Comparison of ENCODE assay signal across 23 cellular contexts in genomic region chr6:79225718-79226117, GRCh38.
"Had no signal": no experiment of that assay in that cellular context is flagged by ENCODE, and none has a peak within 500 bp of the region (broad histone marks: within the 10 kb centered on the region; RNA-seq: fewer than 3 reads in every experiment).

No MANE protein-coding gene starts in this region.

- H3K4me1 Mint-ChIP-seq: activated CD4-positive, alpha-beta T cell treated with anti-CD3 and anti-CD28 coated beads, Interleukin-2, amount 10 ng/mL, durations not matched to agents 7 days and 5 days had no signal

- DNase-seq: activated CD4-positive, alpha-beta T cell treated with anti-CD3 and anti-CD28 coated beads, Interleukin-2, amount 10 ng/mL, durations not matched to agents 7 days and 5 days; activated CD8-positive, alpha-beta memory T cell treated with anti-CD3 and anti-CD28 coated beads for 24 hours; activated gamma-delta T cell treated with Interleukin-2 at 50 U/mL for 16 hours; activated T-cell treated with anti-CD3 and anti-CD28 coated beads, Interleukin-2, amount 50 U/mL, for 72 hours; amniotic stem cell; dermis blood vessel endothelial cell; effector memory CD4-positive, alpha-beta T cell; foreskin melanocyte; glutamatergic neuron; hypothalamus; kidney; left lung; stimulated activated naive CD8-positive, alpha-beta T cell treated with anti-CD3 and anti-CD28 coated beads, Interleukin-15, Interleukin-2, amounts not matched to agents 100 U/mL and 50 U/mL, for 24 hours; substantia nigra; T-cell; T1000; tibial artery had no signal

- H3K27ac ChIP-seq: left lung, right atrium auricular region, tibial artery had no signal

- H3K4me1 ChIP-seq: left lung had no signal

- H3K9me3 ChIP-seq: left lung, right atrium auricular region, tibial artery had no signal

- FAIRE-seq: endothelial cell of umbilical vein, kidney, urothelium cell line had no signal

- H3K9me3 Mint-ChIP-seq: activated CD4-positive, alpha-beta T cell treated with anti-CD3 and anti-CD28 coated beads, Interleukin-2, amount 10 ng/mL, durations not matched to agents 7 days and 5 days; activated naive CD4-positive, alpha-beta T cell treated with anti-CD3 and anti-CD28 coated beads, Interleukin-2, amount 50 U/mL, for 72 hours; activated T-cell treated with anti-CD3 and anti-CD28 coated beads, Interleukin-2, amount 50 U/mL, for 72 hours; T-cell had no signal

- H3K27me3 ChIP-seq: left lung, right atrium auricular region, tibial artery had no signal

- H3K4me3 Mint-ChIP-seq: activated CD4-positive, alpha-beta T cell treated with anti-CD3 and anti-CD28 coated beads, Interleukin-2, amount 10 ng/mL, durations not matched to agents 7 days and 5 days; activated T-cell treated with anti-CD3 and anti-CD28 coated beads, Interleukin-2, amount 50 U/mL, for 72 hours; T-cell had no signal

- H3K4me3 ChIP-seq: left lung, right atrium auricular region, tibial artery had no signal

- H3K27me3 Mint-ChIP-seq: activated CD4-positive, alpha-beta T cell treated with anti-CD3 and anti-CD28 coated beads, Interleukin-2, amount 10 ng/mL, durations not matched to agents 7 days and 5 days; progenitor cell of endocrine pancreas; T-cell had no signal

- H3K36me3 ChIP-seq: left lung, right atrium auricular region, tibial artery had no signal

- H3K27ac Mint-ChIP-seq: activated CD4-positive, alpha-beta T cell treated with anti-CD3 and anti-CD28 coated beads, Interleukin-2, amount 10 ng/mL, durations not matched to agents 7 days and 5 days; activated naive CD4-positive, alpha-beta T cell treated with anti-CD3 and anti-CD28 coated beads, Interleukin-2, amount 50 U/mL, for 72 hours; activated T-cell treated with anti-CD3 and anti-CD28 coated beads, Interleukin-2, amount 50 U/mL, for 72 hours; progenitor cell of endocrine pancreas; T-cell had no signal

- ATAC-seq: activated CD4-positive, CD25-positive, alpha-beta regulatory T cell treated with anti-CD3 and anti-CD28 coated beads, Interleukin-2, amount 50 U/mL, for 24 hours; activated naive CD4-positive, alpha-beta T cell treated with anti-CD3 and anti-CD28 coated beads, Interleukin-2, amount 50 U/mL, for 72 hours; activated T-cell treated with anti-CD3 and anti-CD28 coated beads, Interleukin-2, amount 50 U/mL, for 72 hours; left lung; stimulated activated naive CD8-positive, alpha-beta T cell treated with anti-CD3 and anti-CD28 coated beads, Interleukin-15, Interleukin-2, amounts not matched to agents 100 U/mL and 50 U/mL, for 24 hours; T-cell had no signal
